19 cellular contexts compared by ENCODE assay signal in genomic region chr4:187069398-187069797, GRCh38.
"Had no signal": no experiment of that assay in that cellular context is flagged by ENCODE, and none has a peak within 500 bp of the region (broad histone marks: within the 10 kb centered on the region; RNA-seq: fewer than 3 reads in every experiment).

No MANE protein-coding gene starts in this region.

- H3K36me3 Mint-ChIP-seq: immature natural killer cell; natural killer cell; stimulated activated effector memory CD8-positive, alpha-beta T cell treated with anti-CD3 and anti-CD28 coated beads, Interleukin-12 subunit alpha, Interleukin-12 subunit beta, amount 100 ng/mL, for 72 hours had no signal

- ATAC-seq: activated T-cell treated with anti-CD3 and anti-CD28 coated beads, Interleukin-2, amount 50 U/mL, for 4 hours; esophagus mucosa; lower lobe of right lung; natural killer cell; stimulated activated effector memory CD8-positive, alpha-beta T cell treated with anti-CD3 and anti-CD28 coated beads, Interleukin-12 subunit alpha, Interleukin-12 subunit beta, amount 100 ng/mL, for 72 hours had no signal

- H3K9ac ChIP-seq: parathyroid adenoma had no signal

- H3K4me3 Mint-ChIP-seq: activated CD4-positive, alpha-beta T cell treated with anti-CD3 and anti-CD28 coated beads, Interleukin-2, amount 10 ng/mL, durations not matched to agents 24 days and 14 days; activated naive CD4-positive, alpha-beta T cell treated with anti-CD3 and anti-CD28 coated beads for 36 hours; activated T-cell treated with anti-CD3 and anti-CD28 coated beads, Interleukin-2, amount 50 U/mL, for 4 hours; dendritic cell treated with granulocyte-macrophage colony-stimulating factor and Interleukin-4, amounts not matched to agents 40 ng/mL and 50 ng/mL, for 4 days; immature natural killer cell; natural killer cell; stimulated activated effector memory CD8-positive, alpha-beta T cell treated with anti-CD3 and anti-CD28 coated beads, Interleukin-12 subunit alpha, Interleukin-12 subunit beta, amount 100 ng/mL, for 72 hours had no signal

- H3K27me3 ChIP-seq: breast epithelium, neutrophil had no signal

- H3K36me3 ChIP-seq: breast epithelium, lower lobe of right lung, neutrophil had no signal

- H3K4me3 ChIP-seq: breast epithelium, lower lobe of right lung, skin epidermis had no signal

- H3K9me3 Mint-ChIP-seq: activated T-cell treated with anti-CD3 and anti-CD28 coated beads, Interleukin-2, amount 50 U/mL, for 4 hours had no signal

- H3K27ac ChIP-seq: breast epithelium, lower lobe of right lung, neutrophil, parathyroid adenoma, skin epidermis had no signal

- H3K4me1 Mint-ChIP-seq: activated CD4-positive, alpha-beta T cell treated with anti-CD3 and anti-CD28 coated beads, Interleukin-2, amount 10 ng/mL, durations not matched to agents 24 days and 14 days; immature natural killer cell; natural killer cell; stimulated activated effector memory CD8-positive, alpha-beta T cell treated with anti-CD3 and anti-CD28 coated beads, Interleukin-12 subunit alpha, Interleukin-12 subunit beta, amount 100 ng/mL, for 72 hours had no signal

- H3K27ac Mint-ChIP-seq: activated CD4-positive, alpha-beta T cell treated with anti-CD3 and anti-CD28 coated beads, Interleukin-2, amount 10 ng/mL, durations not matched to agents 24 days and 14 days; activated naive CD4-positive, alpha-beta T cell treated with anti-CD3 and anti-CD28 coated beads for 36 hours; dendritic cell treated with granulocyte-macrophage colony-stimulating factor and Interleukin-4, amounts not matched to agents 40 ng/mL and 50 ng/mL, for 4 days; immature natural killer cell; natural killer cell; stimulated activated effector memory CD8-positive, alpha-beta T cell treated with anti-CD3 and anti-CD28 coated beads, Interleukin-12 subunit alpha, Interleukin-12 subunit beta, amount 100 ng/mL, for 72 hours had no signal

- H3K27me3 Mint-ChIP-seq: activated CD4-positive, alpha-beta T cell treated with anti-CD3 and anti-CD28 coated beads, Interleukin-2, amount 10 ng/mL, durations not matched to agents 24 days and 14 days; dendritic cell treated with granulocyte-macrophage colony-stimulating factor and Interleukin-4, amounts not matched to agents 40 ng/mL and 50 ng/mL, for 4 days had no signal

- H2AFZ ChIP-seq: parathyroid adenoma had no signal

- H3K4me1 ChIP-seq: breast epithelium, lower lobe of right lung, parathyroid adenoma had no signal

- H3K9me3 ChIP-seq: breast epithelium, lower lobe of right lung, neutrophil had no signal

- H3K79me2 ChIP-seq: parathyroid adenoma had no signal

- DNase-seq: activated CD4-positive, alpha-beta T cell treated with anti-CD3 and anti-CD28 coated beads, Interleukin-2, amount 10 ng/mL, durations not matched to agents 24 days and 14 days; activated CD8-positive, alpha-beta memory T cell treated with anti-CD3 and anti-CD28 coated beads, Interleukin-2, amount 50 U/mL, for 4 hours; activated naive CD4-positive, alpha-beta T cell treated with anti-CD3 and anti-CD28 coated beads for 36 hours; activated T-cell treated with anti-CD3 and anti-CD28 coated beads, Interleukin-2, amount 50 U/mL, for 4 hours; anterior cingulate cortex; effector CD8-positive, alpha-beta T cell; immature natural killer cell; lower lobe of right lung; natural killer cell; stimulated activated CD4-positive, alpha-beta T cell treated with anti-CD3 and anti-CD28 coated beads, Interleukin-4, amount 100 ng/mL, for 24 hours; T-helper 1 cell; T-helper 9 cell had no signal
